20 cellular contexts compared by ENCODE assay signal in genomic region chr17:82915697-82916027, GRCh38.
DNase-seq lines count a peak whose midpoint lies in the region; ATAC-seq and TF ChIP-seq lines count a peak whose summit lies in the region.
"Had no signal": no experiment of that assay in that cellular context is flagged by ENCODE, and none has a peak within 500 bp of the region (broad histone marks: within the 10 kb centered on the region; RNA-seq: fewer than 3 reads in every experiment).

No MANE protein-coding gene starts in this region.

- peaks cover 0 to 8% of the 10 kb centered on the region in 2 donors for H3K4me1 ChIP-seq in right atrium auricular region

- CTCF ChIA-PET in WTC11 (lab: Charles Lee) = interaction anchor here (1.0 to 2.5 kb wide), 2 partner anchors 79 to 134 kb away, joined by 3 to 13 read pairs; no protein-coding TSS in a partner anchor
- CTCF ChIA-PET in T-cell (lab: Charles Lee) = no interaction called here

- POLR2A ChIA-PET in WTC11 (lab: Charles Lee) (no interaction called here), T-cell (lab: Charles Lee) (no interaction called here)

- H3K27ac ChIP-seq in right atrium auricular region = no peak overlapping the region
- H3K27ac ChIP-seq: C4-2B had no signal

- peaks cover 15% of the 10 kb centered on the region for H3K36me3 ChIP-seq in right atrium auricular region

- peaks cover 31% of the 10 kb centered on the region for H3K36me3 Mint-ChIP-seq in WTC11
- peaks cover 7 to 13% of the 10 kb centered on the region in 2 donors for H3K36me3 Mint-ChIP-seq in naive B cell
- peaks cover 30% of the 10 kb centered on the region for H3K36me3 Mint-ChIP-seq in T-cell

- no peak overlapping the region for H3K4me3 Mint-ChIP-seq in WTC11
- H3K4me3 Mint-ChIP-seq in naive B cell = peak overlapping the region; percentile 10 to 90 (median 84)
- H3K4me3 Mint-ChIP-seq in T-cell = no peak overlapping the region
- H3K4me3 Mint-ChIP-seq: H9 had no signal

- no peak for ATAC-seq in Right ventricle myocardium inferior
- no peak for ATAC-seq in WTC11
- ATAC-seq in naive B cell (ENCODE audit: low read depth in 2 of 2) = peak; percentile 55 to 57
- no peak for ATAC-seq in T-cell (replicated peaks in 1 of 4)

- H3K27me3 Mint-ChIP-seq in WTC11 (ENCODE audit: low read depth) (no peaks in the 10 kb centered on the region), naive B cell (peaks cover 0 to 7% (median 3%) of the 10 kb centered on the region in 3 donors), T-cell (no peaks in the 10 kb centered on the region)

- 0 out of 2 replicates have a peak overlapping the region, but pooled peaks have one; percentile 10 for H3K27ac Mint-ChIP-seq in WTC11
- H3K27ac Mint-ChIP-seq in naive B cell = peak overlapping the region; percentile 75 to 95 (median 88)
- H3K27ac Mint-ChIP-seq in T-cell = no peak overlapping the region

- H3K27me3 ChIP-seq in right atrium auricular region = no peaks in the 10 kb centered on the region
- H3K27me3 ChIP-seq: MG63 had no signal

- H3K4me3 ChIP-seq in right atrium auricular region = no peak overlapping the region
- H3K4me3 ChIP-seq: MG63 had no signal

- H3K9me3 ChIP-seq in right atrium auricular region = no peaks in the 10 kb centered on the region
- H3K9me3 ChIP-seq: MG63 had no signal

- no peaks in the 10 kb centered on the region for H3K9me3 Mint-ChIP-seq in WTC11
- H3K9me3 Mint-ChIP-seq in naive B cell = no peaks in the 10 kb centered on the region
- H3K9me3 Mint-ChIP-seq in T-cell = no peaks in the 10 kb centered on the region

- 0 out of 2 replicates have a peak, but pooled peaks cover 3% of the 10 kb centered on the region for H3K4me1 Mint-ChIP-seq in WTC11
- peaks cover 38 to 49% (median 44%) of the 10 kb centered on the region in 3 donors for H3K4me1 Mint-ChIP-seq in naive B cell
- H3K4me1 Mint-ChIP-seq in T-cell = peaks cover 12 to 25% (median 22%) of the 10 kb centered on the region in 3 donors
- H3K4me1 Mint-ChIP-seq: H9 had no signal

- intact Hi-C loops in Right ventricle myocardium inferior (cut with DNase I) = loop anchor here (2.0 to 10.0 kb wide), 2 partner anchors 71 to 135 kb away; partner anchors contain the start of gene ZNF750

- DNase-seq in Right ventricle myocardium inferior (ENCODE audit: missing footprints) = peak; percentile 9
- no peak for DNase-seq in right atrium auricular region (ENCODE audit: low spot score)
- no peak for DNase-seq in WTC11 (ENCODE audit: low spot score)
- peak; percentile 58 for DNase-seq in naive B cell
- DNase-seq in AG08396 (ENCODE audit: low spot score) = no peak
- no peak for DNase-seq in T-cell
- no peak for DNase-seq in central memory CD4-positive, alpha-beta T cell
- DNase-seq in midbrain (lab: John Stamatoyannopoulos, UW) = no peak
- DNase-seq: 8988T, COR-L47, EL, Karpas-422, MG63, NCI-H1092 treated with DMSO at 0.1 percent for 48 hours, NCI-H1694, NCI-H2227 treated with DMSO at 0.1 percent for 48 hours, NCI-H526, RPMI8226 had no signal

- no peak for TF ChIP-seq CTCF in right atrium auricular region (IDR thresholded peaks at IDR 0.05)
- no peak for TF ChIP-seq CTCF in WTC11 (IDR thresholded peaks at IDR 0.05)

TF ChIP-seq in WTC11, 78 proteins besides CTCF, POLR2A, EP300 and RAD21 (continues in another document):
- TF ChIP-seq PREB (CRISPR knock-in tag; IDR thresholded peaks at IDR 0.05; ENCODE audit: borderline replicate concordance) = no peak
- no peak for TF ChIP-seq USF2 (CRISPR knock-in tag; IDR thresholded peaks at IDR 0.05)
- no peak for TF ChIP-seq ATF3 (CRISPR knock-in tag; conservative IDR thresholded peaks at IDR 0.05)
- no peak for TF ChIP-seq OVOL2 (CRISPR knock-in tag; IDR thresholded peaks at IDR 0.05; ENCODE audit: borderline replicate concordance)
- TF ChIP-seq USF1 (CRISPR knock-in tag; IDR thresholded peaks at IDR 0.05) = no peak
- no peak for TF ChIP-seq SMAD4 (CRISPR knock-in tag; IDR thresholded peaks at IDR 0.05)
- TF ChIP-seq GABPB1 (CRISPR knock-in tag; IDR thresholded peaks at IDR 0.05) = no peak
- TF ChIP-seq CREM (CRISPR knock-in tag; IDR thresholded peaks at IDR 0.05) = no peak
- TF ChIP-seq KAT7 (CRISPR knock-in tag; IDR thresholded peaks at IDR 0.05; ENCODE audit: borderline replicate concordance) = no peak
- no peak for TF ChIP-seq ZNF512 (CRISPR knock-in tag; IDR thresholded peaks at IDR 0.05; ENCODE audit: borderline replicate concordance)
- TF ChIP-seq ATF2 (CRISPR knock-in tag; IDR thresholded peaks at IDR 0.05; ENCODE audit: borderline replicate concordance, low read depth) = no peak
- no peak for TF ChIP-seq NR1H2 (CRISPR knock-in tag; IDR thresholded peaks at IDR 0.05)
- TF ChIP-seq CDX4 (CRISPR knock-in tag; IDR thresholded peaks at IDR 0.05; ENCODE audit: borderline replicate concordance) = no peak
- no peak for TF ChIP-seq ZSCAN18 (CRISPR knock-in tag; IDR thresholded peaks at IDR 0.05)
- no peak for TF ChIP-seq JUN (CRISPR knock-in tag; IDR thresholded peaks at IDR 0.05)
- no peak for TF ChIP-seq ZNF232 (CRISPR knock-in tag; IDR thresholded peaks at IDR 0.05)

Comparison
In these comparisons a context has a peak if more than half of its experiments do, and no peak if none do; other contexts are left out.
1. DNase-seq: peak in Right ventricle myocardium inferior (single experiment) and naive B cell (single experiment); none in right atrium auricular region (single experiment), WTC11 (single experiment), AG08396 (single experiment), T-cell (0 of 34), central memory CD4-positive, alpha-beta T cell (single experiment) and midbrain (single experiment).
2. ATAC-seq: peak in naive B cell (2 of 2); none in Right ventricle myocardium inferior (single experiment), WTC11 (single experiment) and T-cell (0 of 4).
3. H3K27ac Mint-ChIP-seq: peak in WTC11 (single experiment) and naive B cell (6 of 6); none in T-cell (0 of 2).
4. H3K4me3 Mint-ChIP-seq: peak in naive B cell (8 of 8); none in WTC11 (single experiment) and T-cell (0 of 3).